17 cellular contexts compared by ENCODE assay signal in genomic region chr19:22502766-22503165, GRCh38.
DNase-seq lines count a peak whose midpoint lies in the region; ATAC-seq and TF ChIP-seq lines count a peak whose summit lies in the region.
"Had no signal": no experiment of that assay in that cellular context is flagged by ENCODE, and none has a peak within 500 bp of the region (broad histone marks: within the 10 kb centered on the region; RNA-seq: fewer than 3 reads in every experiment).

No MANE protein-coding gene starts in this region.

- TF ChIP-seq CTCF in upper lobe of right lung (IDR thresholded peaks at IDR 0.05) = no peak

- no peak overlapping the region for H3K23ac ChIP-seq in mesendoderm (ENCODE audit: low read length)

- H3K4ac ChIP-seq in mesendoderm (ENCODE audit: low read depth, low read length) = no peak overlapping the region

- H3K56ac ChIP-seq in mesendoderm (ENCODE audit: low read length) = no peak overlapping the region

- intact Hi-C loops in upper lobe of right lung (cut with DNase I) = no loop called here

- H3K27ac ChIP-seq in mesendoderm (ENCODE audit: low read depth, low read length) = no peak overlapping the region
- H3K27ac ChIP-seq in upper lobe of right lung = no peak overlapping the region
- H3K27ac ChIP-seq: 22Rv1; A549; BLaER1 treated with 17β-estradiol and CSF1 and Interleukin-3, amounts not matched to agents 10 nM and 100 nM; C4-2B had no signal

- DNase-seq in DMS 273 (lab: John Stamatoyannopoulos, UW; ENCODE audit: unreplicated experiment) (peak; percentile 8), DMS 273 treated with DMSO at 0.1 percent for 48 hours (lab: John Stamatoyannopoulos, UW) (no peak), mesendoderm (no peak), upper lobe of right lung (peak; percentile 11), NCI-H774 (lab: John Stamatoyannopoulos, UW) (no peak), T-helper 2 cell (no peak)
- DNase-seq: AML-193; Caco-2; Calu3; CD4-positive, alpha-beta T cell; CD8-positive, alpha-beta T cell; DMS79 treated with DMSO at 0.1 percent for 48 hours; GF-D8 had no signal

- ATAC-seq in upper lobe of right lung = no peak
- ATAC-seq: A549; CD8-positive, alpha-beta T cell had no signal

- no peak overlapping the region for H2BK15ac ChIP-seq in mesendoderm (replicated peaks; ENCODE audit: low read depth)

- H3K4me3 ChIP-seq in mesendoderm (ENCODE audit: low read length) = peak overlapping the region; percentile 5
- no peak overlapping the region for H3K4me3 ChIP-seq in upper lobe of right lung
- H3K4me3 ChIP-seq: A549; BLaER1 treated with 17β-estradiol and CSF1 and Interleukin-3, amounts not matched to agents 10 nM and 100 nM had no signal

- H3K4me2 ChIP-seq in mesendoderm (ENCODE audit: low read length) = no peak overlapping the region
- H3K4me2 ChIP-seq: A549; BLaER1 treated with 17β-estradiol and CSF1 and Interleukin-3, amounts not matched to agents 10 nM and 100 nM had no signal

- no peaks in the 10 kb centered on the region for H3K79me2 ChIP-seq in mesendoderm (ENCODE audit: control insufficient read depth, insufficient read depth, low read length)

- H3K9me3 ChIP-seq in upper lobe of right lung = peaks cover 8% of the 10 kb centered on the region
- H3K9me3 ChIP-seq: Caco-2 had no signal

- no peak overlapping the region for H4K5ac ChIP-seq in mesendoderm (ENCODE audit: low read length)

- H3K36me3 ChIP-seq in mesendoderm (ENCODE audit: control insufficient read depth, insufficient read depth, low read length) (no peaks in the 10 kb centered on the region), upper lobe of right lung (no peaks in the 10 kb centered on the region)
- H3K36me3 ChIP-seq: BLaER1 treated with 17β-estradiol and CSF1 and Interleukin-3, amounts not matched to agents 10 nM and 100 nM had no signal

- H3K27me3 ChIP-seq in mesendoderm (ENCODE audit: insufficient read depth, low read length, poor library complexity) (no peaks in the 10 kb centered on the region), upper lobe of right lung (no peaks in the 10 kb centered on the region)
- H3K27me3 ChIP-seq: BLaER1 treated with 17β-estradiol and CSF1 and Interleukin-3, amounts not matched to agents 10 nM and 100 nM had no signal

- no peak overlapping the region for H2BK5ac ChIP-seq in mesendoderm (ENCODE audit: low read length)

- H3K79me1 ChIP-seq in mesendoderm (ENCODE audit: low read length) = no peaks in the 10 kb centered on the region

- H4K8ac ChIP-seq in mesendoderm (ENCODE audit: low read depth, low read length) = no peak overlapping the region

- no peak overlapping the region for H3K18ac ChIP-seq in mesendoderm (ENCODE audit: low read length)

- no peaks in the 10 kb centered on the region for H3K4me1 ChIP-seq in mesendoderm (ENCODE audit: control insufficient read depth, low read depth, low read length)
- no peaks in the 10 kb centered on the region for H3K4me1 ChIP-seq in upper lobe of right lung
- H3K4me1 ChIP-seq: A549; BLaER1 treated with 17β-estradiol and CSF1 and Interleukin-3, amounts not matched to agents 10 nM and 100 nM; Caco-2 had no signal

- no CpG with 5 or more reads among the region's 3 CpGs for WGBS in mesendoderm (ENCODE audit: extremely low coverage, insufficient coverage, low lambda C conversion rate)

- no peak overlapping the region for H2AK5ac ChIP-seq in mesendoderm (ENCODE audit: low read length)

- no peak overlapping the region for H2BK120ac ChIP-seq in mesendoderm (ENCODE audit: low read depth, low read length)

- no peak overlapping the region for H3K9ac ChIP-seq in mesendoderm (ENCODE audit: low read length)
- H3K9ac ChIP-seq: BLaER1 treated with 17β-estradiol and CSF1 and Interleukin-3, amounts not matched to agents 10 nM and 100 nM had no signal

Comparison
In these comparisons a context has a peak if more than half of its experiments do, and no peak if none do; other contexts are left out.
1. DNase-seq: peak in DMS 273 (single experiment) and upper lobe of right lung (single experiment); none in DMS 273 treated with DMSO at 0.1 percent for 48 hours (single experiment), mesendoderm (single experiment), NCI-H774 (single experiment) and T-helper 2 cell (0 of 5).